23 cellular contexts compared by ENCODE assay signal in genomic region chr13:28425796-28426195, GRCh38.
"Had no signal": no experiment of that assay in that cellular context is flagged by ENCODE, and none has a peak within 500 bp of the region (broad histone marks: within the 10 kb centered on the region; RNA-seq: fewer than 3 reads in every experiment).

No MANE protein-coding gene starts in this region.

- DNase-seq: effector memory CD8-positive, alpha-beta T cell; gastrocnemius medialis; head of caudate nucleus; kidney; mucosa of descending colon; naive B cell; pancreas; right lobe of liver; stimulated activated CD4-positive, alpha-beta T cell treated with anti-CD3 and anti-CD28 coated beads, Interleukin-4, amount 100 ng/mL, for 4 hours; stimulated activated naive CD8-positive, alpha-beta T cell treated with anti-CD3 and anti-CD28 coated beads, Interleukin-15, Interleukin-2, amounts not matched to agents 100 U/mL and 50 U/mL, for 24 hours; substantia nigra; testis; tibial artery had no signal

- H3K4me1 ChIP-seq: gastrocnemius medialis, pancreas, right lobe of liver, testis, tibial artery had no signal

- H3K9me3 Mint-ChIP-seq: effector memory CD8-positive, alpha-beta T cell; memory B cell; mesothelial cell of epicardium; naive B cell; neural crest cell; stimulated activated memory B cell treated with anti-CD40 and anti-IgM and Interleukin-4, amounts not matched to agents 10 μg/mL and 1 μg/mL and 100 μg/mL, for 72 hours; type B pancreatic cell had no signal

- H3K4me3 ChIP-seq: coronary artery, gastrocnemius medialis, lung, mucosa of descending colon, pancreas, right lobe of liver, testis, tibial artery had no signal

- H3K27ac Mint-ChIP-seq: effector memory CD8-positive, alpha-beta T cell; memory B cell; mesothelial cell of epicardium; natural killer cell treated with Interleukin-12 subunit alpha and Interleukin-12 subunit beta and Interleukin-15 and Interleukin-18, amount 100 ng/mL, for 72 hours; stimulated activated memory B cell treated with anti-CD40 and anti-IgM and Interleukin-4, amounts not matched to agents 10 μg/mL and 1 μg/mL and 100 μg/mL, for 72 hours; type B pancreatic cell had no signal

- H3K27me3 ChIP-seq: gastrocnemius medialis, right lobe of liver, testis, tibial artery had no signal

- H3K36me3 Mint-ChIP-seq: mesothelial cell of epicardium, type B pancreatic cell had no signal

- ATAC-seq: effector memory CD8-positive, alpha-beta T cell; gastrocnemius medialis; left lobe of liver; mucosa of descending colon; natural killer cell treated with Interleukin-12 subunit alpha and Interleukin-12 subunit beta and Interleukin-15 and Interleukin-18, amount 100 ng/mL, for 72 hours; pancreas; right lobe of liver; stimulated activated memory B cell treated with anti-CD40 and anti-IgM and Interleukin-4, amounts not matched to agents 10 μg/mL and 1 μg/mL and 100 μg/mL, for 72 hours; stimulated activated naive CD8-positive, alpha-beta T cell treated with anti-CD3 and anti-CD28 coated beads, Interleukin-15, Interleukin-2, amounts not matched to agents 100 U/mL and 50 U/mL, for 24 hours had no signal

- H3K27me3 Mint-ChIP-seq: naive B cell; stimulated activated memory B cell treated with anti-CD40 and anti-IgM and Interleukin-4, amounts not matched to agents 10 μg/mL and 1 μg/mL and 100 μg/mL, for 72 hours had no signal

- H3K9me3 ChIP-seq: gastrocnemius medialis, mucosa of descending colon, neutrophil, pancreas, right lobe of liver, testis, tibial artery had no signal

- H3K4me3 Mint-ChIP-seq: effector memory CD8-positive, alpha-beta T cell; memory B cell; mesothelial cell of epicardium; natural killer cell treated with Interleukin-12 subunit alpha and Interleukin-12 subunit beta and Interleukin-15 and Interleukin-18, amount 100 ng/mL, for 72 hours; neural crest cell; stimulated activated memory B cell treated with anti-CD40 and anti-IgM and Interleukin-4, amounts not matched to agents 10 μg/mL and 1 μg/mL and 100 μg/mL, for 72 hours; type B pancreatic cell had no signal

- H3K36me3 ChIP-seq: gastrocnemius medialis, neutrophil, pancreas, right lobe of liver, tibial artery had no signal

- H3K27ac ChIP-seq: coronary artery, gastrocnemius medialis, neutrophil, pancreas, right lobe of liver, testis, tibial artery had no signal
